In genomic region chr20:36951198-36951976, GRCh38 we compare ENCODE assay signal across 8 cellular contexts. TPM values are rescaled to one million over a fixed set of nuclear protein-coding genes. Genes with fewer than 3 reads are reported as not detected.
A peak's percentile ranks its signal among the peaks of the same experiment; 100 is the strongest.
DNase-seq lines count a peak whose midpoint lies in the region; ATAC-seq and TF ChIP-seq lines count a peak whose summit lies in the region.

SAMHD1 (minus strand) TSS chr20:36951708; CDS start chr20:36951643, 65 bp downstream.

- peak; percentile 90 for ATAC-seq in GM23338
- peak; percentile 93 for ATAC-seq in RWPE2 (ENCODE audit: low read depth)

- 0 out of 2 replicates have a peak, but pooled peaks cover 4% of the 10 kb centered on the region for H3F3A ChIP-seq in GM23338 (replicated peaks; ENCODE audit: low read depth)

- peak within 1 kb of the TSS; percentile 92 for H3K4me2 ChIP-seq in GM23338

- peaks cover 21% of the 10 kb centered on the region for H3K27me3 Mint-ChIP-seq in GM23338 (ENCODE audit: insufficient read depth, low read depth, poor library complexity)
- peaks cover 19% of the 10 kb centered on the region for H3K27me3 Mint-ChIP-seq in nephron (ENCODE audit: low read depth)
- no peaks in the 10 kb centered on the region for H3K27me3 Mint-ChIP-seq in stimulated activated naive CD8-positive, alpha-beta T cell treated with anti-CD3 and anti-CD28 coated beads, Interleukin-15, Interleukin-2, amounts not matched to agents 100 ng/mL and 50 ng/mL, for 24 hours

- H3K27ac ChIP-seq in GM23338 (ENCODE audit: low read depth): peak within 1 kb of the TSS; percentile 7
- peak within 1 kb of the TSS; percentile 15 for H3K27ac ChIP-seq in RWPE2 (ENCODE audit: poor library complexity, severe bottlenecking)

- H3K4me1 Mint-ChIP-seq in GM23338: peaks cover 30% of the 10 kb centered on the region
- peaks cover 27% of the 10 kb centered on the region for H3K4me1 Mint-ChIP-seq in nephron
- H3K4me1 Mint-ChIP-seq in stimulated activated naive CD8-positive, alpha-beta T cell treated with anti-CD3 and anti-CD28 coated beads, Interleukin-15, Interleukin-2, amounts not matched to agents 100 ng/mL and 50 ng/mL, for 24 hours (ENCODE audit: low read depth): peaks cover 56% of the 10 kb centered on the region

- peaks cover 3% of the 10 kb centered on the region; the same call in 1 of the 3 replicates for H3K9me3 Mint-ChIP-seq in GM23338
- no peaks in the 10 kb centered on the region for H3K9me3 Mint-ChIP-seq in nephron
- H3K9me3 Mint-ChIP-seq in stimulated activated naive CD8-positive, alpha-beta T cell treated with anti-CD3 and anti-CD28 coated beads, Interleukin-15, Interleukin-2, amounts not matched to agents 100 ng/mL and 50 ng/mL, for 24 hours: no peaks in the 10 kb centered on the region

- H2AFZ ChIP-seq in GM23338: peak within 1 kb of the TSS; percentile 90

- H3K9me2 ChIP-seq in GM23338 (ENCODE audit: insufficient read depth): no peaks in the 10 kb centered on the region

- peak within 1 kb of the TSS; percentile 93 for H3K4me3 Mint-ChIP-seq in GM23338
- H3K4me3 Mint-ChIP-seq in nephron: peak within 1 kb of the TSS; percentile 94 to 97 (median 97)
- peak within 1 kb of the TSS; percentile 96 for H3K4me3 Mint-ChIP-seq in stimulated activated naive CD8-positive, alpha-beta T cell treated with anti-CD3 and anti-CD28 coated beads, Interleukin-15, Interleukin-2, amounts not matched to agents 100 ng/mL and 50 ng/mL, for 24 hours

- H3K4me1 ChIP-seq in GM23338 (ENCODE audit: insufficient read depth): peaks cover 23% of the 10 kb centered on the region
- peaks cover 8% of the 10 kb centered on the region for H3K4me1 ChIP-seq in RWPE2 (ENCODE audit: insufficient read depth, poor library complexity, severe bottlenecking)

- no peaks in the 10 kb centered on the region for H4K20me1 ChIP-seq in GM23338 (replicated peaks; ENCODE audit: insufficient read depth)

- H3K27me3 ChIP-seq in GM23338 (ENCODE audit: insufficient read depth): no peaks in the 10 kb centered on the region
- no peaks in the 10 kb centered on the region for H3K27me3 ChIP-seq in RWPE2 (ENCODE audit: insufficient read depth, poor library complexity, severe bottlenecking)

- H3K36me3 Mint-ChIP-seq in GM23338 (ENCODE audit: low read depth) (peaks cover 15% of the 10 kb centered on the region; the same call in 2 of the 3 replicates), nephron (ENCODE audit: low read depth) (no peaks in the 10 kb centered on the region)
- peaks cover 13% of the 10 kb centered on the region for H3K36me3 Mint-ChIP-seq in stimulated activated naive CD8-positive, alpha-beta T cell treated with anti-CD3 and anti-CD28 coated beads, Interleukin-15, Interleukin-2, amounts not matched to agents 100 ng/mL and 50 ng/mL, for 24 hours (ENCODE audit: low read depth)

- peak; percentile 99 for DNase-seq in EH (ENCODE audit: low read depth)
- DNase-seq in GM23338 (ENCODE audit: low spot score): peak; percentile 98
- DNase-seq in LoVo (ENCODE audit: low spot score): peak; percentile 99
- peak; percentile 100 for DNase-seq in RWPE2 (ENCODE audit: low spot score)
- peak; percentile 89 for DNase-seq in activated T-helper 9 cell treated with anti-CD3 and anti-CD28 coated beads, Interleukin-2, amount 50 U/mL, for 16 hours (ENCODE audit: low read depth)
- DNase-seq in fibroblast of pulmonary artery (ENCODE audit: low read depth): peak; percentile 98

- TF ChIP-seq CTCF in GM23338 (conservative IDR thresholded peaks at IDR 0.05; ENCODE audit: low read depth in 2 of 2) (no peak), RWPE2 (IDR thresholded peaks at IDR 0.05; ENCODE audit: poor library complexity, severe bottlenecking) (no peak), fibroblast of pulmonary artery (IDR thresholded peaks at IDR 0.05; ENCODE audit: low read length, missing control alignments) (no peak), nephron (IDR thresholded peaks at IDR 0.05; ENCODE audit: unreplicated experiment in 3 of 3) (no peak)

- H3K4me3 ChIP-seq in GM23338 (peak within 1 kb of the TSS; percentile 90), RWPE2 (ENCODE audit: severe bottlenecking) (peak within 1 kb of the TSS; percentile 65), fibroblast of pulmonary artery (replicated peaks; ENCODE audit: low read depth, low read length) (peak within 1 kb of the TSS; percentile 97)

- H3K79me2 ChIP-seq in GM23338 (replicated peaks; ENCODE audit: insufficient read depth): peaks cover 10% of the 10 kb centered on the region

- no peaks in the 10 kb centered on the region for H3K9me3 ChIP-seq in RWPE2 (ENCODE audit: severe bottlenecking)

- H3K36me3 ChIP-seq in GM23338 (ENCODE audit: insufficient read depth): no peaks in the 10 kb centered on the region
- H3K36me3 ChIP-seq in RWPE2 (ENCODE audit: low read depth): peaks cover 4% of the 10 kb centered on the region

- H3K27ac Mint-ChIP-seq in GM23338: peak within 1 kb of the TSS; percentile 40; the same call in 1 of the 2 replicates
- H3K27ac Mint-ChIP-seq in nephron: peak within 1 kb of the TSS; percentile 70 to 90 (median 71)
- H3K27ac Mint-ChIP-seq in stimulated activated naive CD8-positive, alpha-beta T cell treated with anti-CD3 and anti-CD28 coated beads, Interleukin-15, Interleukin-2, amounts not matched to agents 100 ng/mL and 50 ng/mL, for 24 hours: peak within 1 kb of the TSS; percentile 73

TF ChIP-seq in GM23338, 12 proteins besides CTCF, POLR2A, EP300 and RAD21 (continues in another document):
- TF ChIP-seq ZNF462 (CRISPR knock-in tag; IDR thresholded peaks at IDR 0.05) (no peak), EZH2phosphoT487 (IDR thresholded peaks at IDR 0.05; ENCODE audit: unreplicated experiment) (no peak), POLR2AphosphoS5 (IDR thresholded peaks at IDR 0.05; ENCODE audit: low read depth) (peak; percentile 73)

RNA-seq across cellular contexts. Expression of gene SAMHD1, which starts in this region (rescaled TPM):
- 45.4 and 50.3 TPM in 2 replicates for total RNA-seq in GM23338 (2014; rRNA removed; shearing (Covaris generic))
- polyA plus RNA-seq in GM23338 (2016; fragmentation: Nextera tagmentation; extraction: Ambion mirVana): 19.5 and 21.9 TPM in 2 replicates

Comparison
In these comparisons a context has a peak if more than half of its experiments do, and no peak if none do; other contexts are left out.
1. Peak in every context shown above with its lines: DNase-seq, ATAC-seq, H3K4me3 ChIP-seq and H3K27ac ChIP-seq.